9 cellular contexts compared by ENCODE assay signal in the genomic region with DNA sequence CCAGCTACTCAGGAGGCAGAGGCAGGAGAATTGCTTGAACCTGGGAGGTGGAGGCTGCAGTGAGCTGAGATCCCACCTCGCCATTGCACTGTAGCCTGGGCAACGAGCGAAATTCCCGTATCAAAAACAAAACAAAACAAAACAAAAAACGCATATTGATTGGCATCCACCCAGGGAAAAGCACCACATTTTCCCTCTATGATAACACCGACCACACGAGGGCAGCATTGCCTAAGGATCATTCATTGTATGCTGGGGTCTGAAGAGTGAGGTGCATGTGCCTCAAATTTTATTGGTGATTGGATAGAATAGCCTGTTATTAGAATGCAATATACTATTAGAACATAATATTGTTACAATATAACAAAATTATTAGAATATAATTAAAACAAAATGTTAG.
DNase-seq lines count a peak whose midpoint lies in the region; ATAC-seq and TF ChIP-seq lines count a peak whose summit lies in the region.
"Had no signal": no experiment of that assay in that cellular context is flagged by ENCODE, and none has a peak within 500 bp of the region (broad histone marks: within the 10 kb centered on the region; RNA-seq: fewer than 3 reads in every experiment).

No MANE protein-coding gene starts in this region.

- peak; percentile 65 to 73 for TF ChIP-seq CTCF in GM23338 (conservative IDR thresholded peaks at IDR 0.05; ENCODE audit: low read depth in 2 of 2)

- no peaks in the 10 kb centered on the region for H3K9me2 ChIP-seq in GM23338 (ENCODE audit: insufficient read depth)

- H3K36me3 Mint-ChIP-seq in GM23338 (ENCODE audit: low read depth) = peaks cover 37% of the 10 kb centered on the region
- peaks cover 34% of the 10 kb centered on the region for H3K36me3 Mint-ChIP-seq in activated CD4-positive, alpha-beta memory T cell treated with anti-CD3 and anti-CD28 coated beads for 36 hours

- H3K4me2 ChIP-seq in GM23338 = no peak overlapping the region

- H3K27me3 Mint-ChIP-seq in GM23338 (ENCODE audit: insufficient read depth, low read depth, poor library complexity) = peaks cover 2% of the 10 kb centered on the region
- no peaks in the 10 kb centered on the region for H3K27me3 Mint-ChIP-seq in activated CD4-positive, alpha-beta memory T cell treated with anti-CD3 and anti-CD28 coated beads for 36 hours

- intact Hi-C loops in activated CD4-positive, alpha-beta memory T cell treated with anti-CD3 and anti-CD28 coated beads for 36 hours (cut with micrococcal nuclease) = loop anchor here (5.0 to 10.0 kb wide), 2 partner anchors 473 to 530 kb away; no protein-coding TSS in a partner anchor

- H3K27ac ChIP-seq in ACC112 (ENCODE audit: low read depth, low read length) (peak overlapping the region; percentile 53), GM23338 (ENCODE audit: low read depth) (no peak overlapping the region)

- peaks cover 11% of the 10 kb centered on the region; the same call in 1 of the 3 replicates for H3K4me1 Mint-ChIP-seq in GM23338
- peaks cover 39% of the 10 kb centered on the region for H3K4me1 Mint-ChIP-seq in activated CD4-positive, alpha-beta memory T cell treated with anti-CD3 and anti-CD28 coated beads for 36 hours (ENCODE audit: low read depth)
- H3K4me1 Mint-ChIP-seq: neural crest cell had no signal

- DNase-seq in GM23338 (ENCODE audit: low spot score) = peak; percentile 67
- peak; percentile 59 for DNase-seq in activated CD4-positive, alpha-beta memory T cell treated with anti-CD3 and anti-CD28 coated beads for 36 hours
- peak; percentile 69 for DNase-seq in left kidney (ENCODE audit: low read depth, low spot score)
- no peak for DNase-seq in GF-D8 (lab: John Stamatoyannopoulos, UW)
- no peak for DNase-seq in SW480 (ENCODE audit: low spot score)
- no peak for DNase-seq in NCI-H446 treated with DMSO at 0.1 percent for 48 hours (lab: John Stamatoyannopoulos, UW)

- H3K4me3 ChIP-seq in ACC112 (ENCODE audit: low read depth, low read length) = no peak overlapping the region
- no peak overlapping the region for H3K4me3 ChIP-seq in GM23338

- no peaks in the 10 kb centered on the region for H3F3A ChIP-seq in GM23338 (replicated peaks; ENCODE audit: low read depth)

- H3K79me2 ChIP-seq in ACC112 (ENCODE audit: control insufficient read depth, insufficient read depth, low read length, unreplicated experiment) (no peaks in the 10 kb centered on the region), GM23338 (replicated peaks; ENCODE audit: insufficient read depth) (no peaks in the 10 kb centered on the region)

- no peaks in the 10 kb centered on the region for H3K4me1 ChIP-seq in ACC112 (ENCODE audit: control insufficient read depth, insufficient read depth, low read length, unreplicated experiment)
- H3K4me1 ChIP-seq in GM23338 (ENCODE audit: insufficient read depth) = no peaks in the 10 kb centered on the region

- no peak overlapping the region for H3K4me3 Mint-ChIP-seq in GM23338
- no peak overlapping the region for H3K4me3 Mint-ChIP-seq in activated CD4-positive, alpha-beta memory T cell treated with anti-CD3 and anti-CD28 coated beads for 36 hours
- H3K4me3 Mint-ChIP-seq: neural crest cell had no signal

- no peak overlapping the region for H2AFZ ChIP-seq in ACC112 (ENCODE audit: low read length, unreplicated experiment)
- no peak overlapping the region for H2AFZ ChIP-seq in GM23338

- CTCF ChIA-PET in activated CD4-positive, alpha-beta memory T cell treated with anti-CD3 and anti-CD28 coated beads for 36 hours (lab: Charles Lee) = no interaction called here

- no peaks in the 10 kb centered on the region; the same call in 1 of the 2 replicates for H4K20me1 ChIP-seq in GM23338 (replicated peaks; ENCODE audit: insufficient read depth)

- peak; percentile 50; the same call in 1 of the 3 replicates for ATAC-seq in GM23338
- ATAC-seq in GM21423 (IDR thresholded peaks at IDR 0.05; ENCODE audit: unreplicated experiment) = no peak

- H3K27me3 ChIP-seq in ACC112 (ENCODE audit: insufficient read depth, low read length) (no peaks in the 10 kb centered on the region), GM23338 (ENCODE audit: insufficient read depth) (no peaks in the 10 kb centered on the region)

- H3K9me3 Mint-ChIP-seq in GM23338 = no peaks in the 10 kb centered on the region
- H3K9me3 Mint-ChIP-seq in activated CD4-positive, alpha-beta memory T cell treated with anti-CD3 and anti-CD28 coated beads for 36 hours = no peaks in the 10 kb centered on the region
- H3K9me3 Mint-ChIP-seq: neural crest cell had no signal

- H3K27ac Mint-ChIP-seq in GM23338 = no peak overlapping the region
- H3K27ac Mint-ChIP-seq in activated CD4-positive, alpha-beta memory T cell treated with anti-CD3 and anti-CD28 coated beads for 36 hours = peak overlapping the region; percentile 96

- POLR2A ChIA-PET in activated CD4-positive, alpha-beta memory T cell treated with anti-CD3 and anti-CD28 coated beads for 36 hours (lab: Charles Lee) = no interaction called here

- H3K36me3 ChIP-seq in ACC112 (ENCODE audit: insufficient read depth, low read length) = no peaks in the 10 kb centered on the region
- H3K36me3 ChIP-seq in GM23338 (ENCODE audit: insufficient read depth) = 0 out of 2 replicates have a peak, but pooled peaks cover 4% of the 10 kb centered on the region

TF ChIP-seq in GM23338, 12 proteins besides CTCF, POLR2A, EP300 and RAD21 (continues in another document):
- TF ChIP-seq ZNF331 (CRISPR knock-in tag; IDR thresholded peaks at IDR 0.05; ENCODE audit: low read depth) (no peak), STAT1 (IDR thresholded peaks at IDR 0.05; ENCODE audit: unreplicated experiment) (no peak), EZH2 (IDR thresholded peaks at IDR 0.05; ENCODE audit: low read depth, unreplicated experiment) (no peak), NANOG (IDR thresholded peaks at IDR 0.05; ENCODE audit: borderline replicate concordance) (no peak), CREB1 (CRISPR knock-in tag; IDR thresholded peaks at IDR 0.05; ENCODE audit: low read depth) (no peak)
- TF ChIP-seq, protein P1, sequence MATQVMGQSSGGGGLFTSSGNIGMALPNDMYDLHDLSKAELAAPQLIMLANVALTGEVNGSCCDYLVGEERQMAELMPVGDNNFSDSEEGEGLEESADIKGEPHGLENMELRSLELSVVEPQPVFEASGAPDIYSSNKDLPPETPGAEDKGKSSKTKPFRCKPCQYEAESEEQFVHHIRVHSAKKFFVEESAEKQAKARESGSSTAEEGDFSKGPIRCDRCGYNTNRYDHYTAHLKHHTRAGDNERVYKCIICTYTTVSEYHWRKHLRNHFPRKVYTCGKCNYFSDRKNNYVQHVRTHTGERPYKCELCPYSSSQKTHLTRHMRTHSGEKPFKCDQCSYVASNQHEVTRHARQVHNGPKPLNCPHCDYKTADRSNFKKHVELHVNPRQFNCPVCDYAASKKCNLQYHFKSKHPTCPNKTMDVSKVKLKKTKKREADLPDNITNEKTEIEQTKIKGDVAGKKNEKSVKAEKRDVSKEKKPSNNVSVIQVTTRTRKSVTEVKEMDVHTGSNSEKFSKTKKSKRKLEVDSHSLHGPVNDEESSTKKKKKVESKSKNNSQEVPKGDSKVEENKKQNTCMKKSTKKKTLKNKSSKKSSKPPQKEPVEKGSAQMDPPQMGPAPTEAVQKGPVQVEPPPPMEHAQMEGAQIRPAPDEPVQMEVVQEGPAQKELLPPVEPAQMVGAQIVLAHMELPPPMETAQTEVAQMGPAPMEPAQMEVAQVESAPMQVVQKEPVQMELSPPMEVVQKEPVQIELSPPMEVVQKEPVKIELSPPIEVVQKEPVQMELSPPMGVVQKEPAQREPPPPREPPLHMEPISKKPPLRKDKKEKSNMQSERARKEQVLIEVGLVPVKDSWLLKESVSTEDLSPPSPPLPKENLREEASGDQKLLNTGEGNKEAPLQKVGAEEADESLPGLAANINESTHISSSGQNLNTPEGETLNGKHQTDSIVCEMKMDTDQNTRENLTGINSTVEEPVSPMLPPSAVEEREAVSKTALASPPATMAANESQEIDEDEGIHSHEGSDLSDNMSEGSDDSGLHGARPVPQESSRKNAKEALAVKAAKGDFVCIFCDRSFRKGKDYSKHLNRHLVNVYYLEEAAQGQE (IDR thresholded peaks at IDR 0.05; ENCODE audit: unreplicated experiment) = no peak

Comparison
In these comparisons a context has a peak if more than half of its experiments do, and no peak if none do; other contexts are left out.
1. DNase-seq: peak in GM23338 (single experiment), activated CD4-positive, alpha-beta memory T cell treated with anti-CD3 and anti-CD28 coated beads for 36 hours (single experiment) and left kidney (single experiment); none in GF-D8 (single experiment), SW480 (single experiment) and NCI-H446 treated with DMSO at 0.1 percent for 48 hours (single experiment).